ENCODE assay signal across 22 cellular contexts in the genomic region with DNA sequence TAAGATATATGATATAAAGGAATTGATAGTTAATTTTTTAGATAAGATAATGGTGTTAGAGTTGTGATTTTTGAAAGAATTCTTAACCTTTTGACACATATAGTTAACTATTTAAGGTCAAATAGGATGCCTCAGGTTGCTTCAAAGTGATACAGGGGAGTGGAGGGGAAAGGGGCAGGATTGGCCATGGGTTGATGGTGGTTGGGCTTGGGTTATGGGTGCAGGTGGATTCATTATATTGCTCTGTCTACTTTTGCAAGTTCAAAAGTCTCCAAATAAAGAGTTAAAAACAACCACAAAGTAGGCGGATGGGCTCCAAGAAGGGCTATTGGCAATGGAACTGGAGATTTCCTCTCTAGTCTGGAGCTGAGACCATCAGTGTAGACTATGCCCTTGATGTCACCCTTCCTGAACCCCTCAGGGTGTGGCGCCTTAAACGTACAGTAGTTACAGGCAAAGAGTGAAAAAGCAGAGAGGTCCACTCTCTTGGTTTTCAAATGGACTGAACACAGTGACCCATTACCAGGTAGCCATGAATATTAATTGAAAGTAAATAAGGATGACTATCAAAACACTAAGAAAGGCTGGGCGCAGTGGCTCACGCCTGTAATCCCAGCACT.
DNase-seq lines count a peak whose midpoint lies in the region; ATAC-seq and TF ChIP-seq lines count a peak whose summit lies in the region.
"Had no signal": no experiment of that assay in that cellular context is flagged by ENCODE, and none has a peak within 500 bp of the region (broad histone marks: within the 10 kb centered on the region; RNA-seq: fewer than 3 reads in every experiment).

No MANE protein-coding gene starts in this region.

- no peaks in the 10 kb centered on the region for H3K27me3 Mint-ChIP-seq in activated T-cell treated with anti-CD3 and anti-CD28 coated beads, Interleukin-2, amount 50 U/mL, for 24 hours
- peaks cover 9% of the 10 kb centered on the region for H3K27me3 Mint-ChIP-seq in Calu3 (ENCODE audit: unreplicated experiment)
- H3K27me3 Mint-ChIP-seq in natural killer cell treated with Interleukin-12 subunit alpha and Interleukin-12 subunit beta and Interleukin-15 and Interleukin-18, amount 100 ng/mL, for 72 hours = no peaks in the 10 kb centered on the region

- no peak for TF ChIP-seq CTCF in Calu3 (IDR thresholded peaks at IDR 0.05; ENCODE audit: unreplicated experiment)
- no peak for TF ChIP-seq CTCF in RWPE1 (conservative IDR thresholded peaks at IDR 0.05; ENCODE audit: low read depth)
- TF ChIP-seq CTCF in hepatocyte (IDR thresholded peaks at IDR 0.05; ENCODE audit: poor library complexity) = no peak

- intact Hi-C loops in Calu3 (cut with micrococcal nuclease; ENCODE audit: unreplicated experiment) = no loop called here

- H3K79me2 ChIP-seq in hepatocyte = no peaks in the 10 kb centered on the region

- no peak overlapping the region for H2AFZ ChIP-seq in hepatocyte
- H2AFZ ChIP-seq: PC-9 had no signal

- BruUV-seq in Calu3 (replicated peaks; lab: Mats Ljungman, UMichigan) = no TSS peak

- WGBS in hepatocyte (ENCODE audit: low lambda C conversion rate, missing lambda C conversion rate) = 91% methylated on average over 5 of the region's 5 CpGs

- no peak for ATAC-seq in stimulated activated effector memory CD8-positive, alpha-beta T cell treated with anti-CD3 and anti-CD28 coated beads, Interleukin-12 subunit alpha, Interleukin-12 subunit beta, amount 100 ng/mL, for 72 hours
- no peak for ATAC-seq in natural killer cell treated with Interleukin-12 subunit alpha and Interleukin-12 subunit beta and Interleukin-15 and Interleukin-18, amount 100 ng/mL, for 72 hours
- ATAC-seq: CD8-positive, alpha-beta T cell; GM12878 had no signal

- no peaks in the 10 kb centered on the region for H3K27me3 ChIP-seq in hepatocyte
- H3K27me3 ChIP-seq: BE2C, MG63 had no signal

- H3K27ac Mint-ChIP-seq in activated T-cell treated with anti-CD3 and anti-CD28 coated beads, Interleukin-2, amount 50 U/mL, for 24 hours = peak overlapping the region; percentile 72
- peak overlapping the region; percentile 8 for H3K27ac Mint-ChIP-seq in Calu3 (ENCODE audit: unreplicated experiment)
- peak overlapping the region; percentile 16 for H3K27ac Mint-ChIP-seq in stimulated activated effector memory CD8-positive, alpha-beta T cell treated with anti-CD3 and anti-CD28 coated beads, Interleukin-12 subunit alpha, Interleukin-12 subunit beta, amount 100 ng/mL, for 72 hours
- H3K27ac Mint-ChIP-seq in natural killer cell treated with Interleukin-12 subunit alpha and Interleukin-12 subunit beta and Interleukin-15 and Interleukin-18, amount 100 ng/mL, for 72 hours = no peak overlapping the region

- no peak overlapping the region for H3K4me3 ChIP-seq in hepatocyte
- H3K4me3 ChIP-seq: GM12878, MG63, PC-9 had no signal

- H3K4me1 Mint-ChIP-seq in activated T-cell treated with anti-CD3 and anti-CD28 coated beads, Interleukin-2, amount 50 U/mL, for 24 hours (ENCODE audit: low read depth) = peaks cover 4% of the 10 kb centered on the region
- peaks cover 14% of the 10 kb centered on the region for H3K4me1 Mint-ChIP-seq in Calu3 (ENCODE audit: low read depth, unreplicated experiment)
- H3K4me1 Mint-ChIP-seq in stimulated activated effector memory CD8-positive, alpha-beta T cell treated with anti-CD3 and anti-CD28 coated beads, Interleukin-12 subunit alpha, Interleukin-12 subunit beta, amount 100 ng/mL, for 72 hours = peaks cover 18% of the 10 kb centered on the region
- peaks cover 0 to 4% of the 10 kb centered on the region in 2 donors for H3K4me1 Mint-ChIP-seq in natural killer cell treated with Interleukin-12 subunit alpha and Interleukin-12 subunit beta and Interleukin-15 and Interleukin-18, amount 100 ng/mL, for 72 hours (ENCODE audit: low read depth in 2 of 2)

- H3K27ac ChIP-seq in RWPE1 (peak overlapping the region; percentile 65), hepatocyte (no peak overlapping the region)
- H3K27ac ChIP-seq: PC-9 had no signal

- no peaks in the 10 kb centered on the region for H4K20me1 ChIP-seq in hepatocyte (ENCODE audit: insufficient read depth, poor library complexity, severe bottlenecking)

- H3K4me2 ChIP-seq in hepatocyte = no peak overlapping the region
- H3K4me2 ChIP-seq: PC-9 had no signal

- H3K36me3 ChIP-seq in hepatocyte (replicated peaks; ENCODE audit: insufficient read depth, low read depth) = no peaks in the 10 kb centered on the region

- CTCF ChIA-PET in Calu3 (lab: Charles Lee) (no interaction called here), RWPE1 (lab: Yijun Ruan, JAX) (interaction anchor here (0.7 kb wide), 1 partner anchor 19 kb away, joined by 5 read pairs; no protein-coding TSS in a partner anchor)

- DNase-seq in activated T-cell treated with anti-CD3 and anti-CD28 coated beads, Interleukin-2, amount 50 U/mL, for 24 hours = no peak
- DNase-seq in activated T-cell treated with anti-CD3 and anti-CD28 coated beads, Interleukin-2, amount 50 U/mL, for 48 hours = no peak
- DNase-seq in Calu3 (no peak), RWPE1 (ENCODE audit: low spot score) (no peak), hepatocyte (ENCODE audit: low spot score) (no peak), anterior cingulate cortex (lab: John Stamatoyannopoulos, UW) (no peak)
- DNase-seq in stimulated activated effector memory CD8-positive, alpha-beta T cell treated with anti-CD3 and anti-CD28 coated beads, Interleukin-12 subunit alpha, Interleukin-12 subunit beta, amount 100 ng/mL, for 72 hours (ENCODE audit: low spot score in 2 of 2) = no peak
- no peak for DNase-seq in natural killer cell treated with Interleukin-12 subunit alpha and Interleukin-12 subunit beta and Interleukin-15 and Interleukin-18, amount 100 ng/mL, for 72 hours (ENCODE audit: low spot score)
- DNase-seq: 8988T; BE2C; CD8-positive, alpha-beta T cell; GDM1; HCEC 1CT; Karpas-422; MG63; NCI-H1092; NCI-H146; NCI-H2081; NCI-H510A; NCI-H774; PC-9 had no signal

- peaks cover 4% of the 10 kb centered on the region for H3K4me1 ChIP-seq in hepatocyte (ENCODE audit: insufficient read depth)

- no peaks in the 10 kb centered on the region for H3K9me3 ChIP-seq in hepatocyte (ENCODE audit: low read depth)
- H3K9me3 ChIP-seq: BE2C, MG63 had no signal

- no peaks in the 10 kb centered on the region for H3K9me2 ChIP-seq in hepatocyte (replicated peaks; ENCODE audit: insufficient read depth)

- no peaks in the 10 kb centered on the region for H3K9me3 Mint-ChIP-seq in activated T-cell treated with anti-CD3 and anti-CD28 coated beads, Interleukin-2, amount 50 U/mL, for 24 hours
- H3K9me3 Mint-ChIP-seq in Calu3 (ENCODE audit: low read depth, unreplicated experiment) = no peaks in the 10 kb centered on the region
- no peaks in the 10 kb centered on the region for H3K9me3 Mint-ChIP-seq in stimulated activated effector memory CD8-positive, alpha-beta T cell treated with anti-CD3 and anti-CD28 coated beads, Interleukin-12 subunit alpha, Interleukin-12 subunit beta, amount 100 ng/mL, for 72 hours
- no peaks in the 10 kb centered on the region for H3K9me3 Mint-ChIP-seq in natural killer cell treated with Interleukin-12 subunit alpha and Interleukin-12 subunit beta and Interleukin-15 and Interleukin-18, amount 100 ng/mL, for 72 hours
- H3K9me3 Mint-ChIP-seq: CD8-positive, alpha-beta T cell had no signal

- POLR2A ChIA-PET in RWPE1 (lab: Yijun Ruan, JAX; ENCODE audit: low non-redundant PET) = interaction anchor here (0.6 kb wide), 1 partner anchor 407 kb away, joined by 14 read pairs; no protein-coding TSS in a partner anchor

- no peak overlapping the region for H3K4me3 Mint-ChIP-seq in activated T-cell treated with anti-CD3 and anti-CD28 coated beads, Interleukin-2, amount 50 U/mL, for 24 hours
- no peak overlapping the region for H3K4me3 Mint-ChIP-seq in Calu3 (ENCODE audit: low read depth, unreplicated experiment)
- no peak overlapping the region for H3K4me3 Mint-ChIP-seq in stimulated activated effector memory CD8-positive, alpha-beta T cell treated with anti-CD3 and anti-CD28 coated beads, Interleukin-12 subunit alpha, Interleukin-12 subunit beta, amount 100 ng/mL, for 72 hours
- H3K4me3 Mint-ChIP-seq in natural killer cell treated with Interleukin-12 subunit alpha and Interleukin-12 subunit beta and Interleukin-15 and Interleukin-18, amount 100 ng/mL, for 72 hours = no peak overlapping the region
- H3K4me3 Mint-ChIP-seq: CD8-positive, alpha-beta T cell had no signal

- peaks cover 39% of the 10 kb centered on the region for H3K36me3 Mint-ChIP-seq in activated T-cell treated with anti-CD3 and anti-CD28 coated beads, Interleukin-2, amount 50 U/mL, for 24 hours (ENCODE audit: low read depth)
- H3K36me3 Mint-ChIP-seq in Calu3 (ENCODE audit: insufficient read depth, unreplicated experiment) = peaks cover 76% of the 10 kb centered on the region
- peaks cover 81% of the 10 kb centered on the region for H3K36me3 Mint-ChIP-seq in stimulated activated effector memory CD8-positive, alpha-beta T cell treated with anti-CD3 and anti-CD28 coated beads, Interleukin-12 subunit alpha, Interleukin-12 subunit beta, amount 100 ng/mL, for 72 hours
- no peaks in the 10 kb centered on the region for H3K36me3 Mint-ChIP-seq in natural killer cell treated with Interleukin-12 subunit alpha and Interleukin-12 subunit beta and Interleukin-15 and Interleukin-18, amount 100 ng/mL, for 72 hours

Comparison
In these comparisons a context has a peak if more than half of its experiments do, and no peak if none do; other contexts are left out.
1. H3K27ac Mint-ChIP-seq: peak in activated T-cell treated with anti-CD3 and anti-CD28 coated beads, Interleukin-2, amount 50 U/mL, for 24 hours (single experiment), Calu3 (single experiment) and stimulated activated effector memory CD8-positive, alpha-beta T cell treated with anti-CD3 and anti-CD28 coated beads, Interleukin-12 subunit alpha, Interleukin-12 subunit beta, amount 100 ng/mL, for 72 hours (single experiment); none in natural killer cell treated with Interleukin-12 subunit alpha and Interleukin-12 subunit beta and Interleukin-15 and Interleukin-18, amount 100 ng/mL, for 72 hours (0 of 2).